Comparison of ENCODE assay signal across 8 cellular contexts in genomic region chrX:373641-374471, GRCh38. TPM values are rescaled to one million over a fixed set of nuclear protein-coding genes. Genes with fewer than 3 reads are reported as not detected.
DNase-seq lines count a peak whose midpoint lies in the region; ATAC-seq and TF ChIP-seq lines count a peak whose summit lies in the region.

No MANE protein-coding gene starts in this region.

- POLR2A ChIA-PET in CD8-positive, alpha-beta T cell (lab: Charles Lee): no interaction called here

- H3K36me3 Mint-ChIP-seq in CD8-positive, alpha-beta T cell: no peaks in the 10 kb centered on the region
- H3K36me3 Mint-ChIP-seq in T-helper 17 cell (ENCODE audit: low read depth): peaks cover 11% of the 10 kb centered on the region
- H3K36me3 Mint-ChIP-seq in nephron progenitor cell (ENCODE audit: low read depth): peaks cover 8% of the 10 kb centered on the region

- H3K9me3 Mint-ChIP-seq in CD8-positive, alpha-beta T cell: no peaks in the 10 kb centered on the region
- no peaks in the 10 kb centered on the region for H3K9me3 Mint-ChIP-seq in nephron progenitor cell

- H3K4me3 Mint-ChIP-seq in CD8-positive, alpha-beta T cell: peak overlapping the region; percentile 83
- peak overlapping the region; percentile 81 for H3K4me3 Mint-ChIP-seq in T-helper 17 cell
- peak overlapping the region; percentile 76 for H3K4me3 Mint-ChIP-seq in nephron progenitor cell

- H3K27ac Mint-ChIP-seq in CD8-positive, alpha-beta T cell: no peak overlapping the region
- H3K27ac Mint-ChIP-seq in T-helper 17 cell: no peak overlapping the region
- no peak overlapping the region for H3K27ac Mint-ChIP-seq in nephron progenitor cell

- CTCF ChIA-PET in CD8-positive, alpha-beta T cell (lab: Charles Lee): no interaction called here

- H3K36me3 ChIP-seq in CD8-positive, alpha-beta T cell (ENCODE audit: insufficient read depth, low read length): no peaks in the 10 kb centered on the region

- peaks cover 7% of the 10 kb centered on the region for H3K4me1 ChIP-seq in CD8-positive, alpha-beta T cell (ENCODE audit: insufficient read depth, low read length)

- no peak overlapping the region for H3K27ac ChIP-seq in CD8-positive, alpha-beta T cell (ENCODE audit: low read depth, low read length)

- peaks cover 31% of the 10 kb centered on the region for H3K27me3 Mint-ChIP-seq in CD8-positive, alpha-beta T cell (ENCODE audit: low read depth)
- H3K27me3 Mint-ChIP-seq in T-helper 17 cell (peaks cover 41% of the 10 kb centered on the region), nephron progenitor cell (ENCODE audit: low read depth, poor library complexity) (peaks cover 52% of the 10 kb centered on the region)

- H3K9me3 ChIP-seq in CD8-positive, alpha-beta T cell (ENCODE audit: low read length): no peaks in the 10 kb centered on the region
- no peaks in the 10 kb centered on the region for H3K9me3 ChIP-seq in T-helper 17 cell (ENCODE audit: control insufficient read depth, low read length, poor library complexity, severe bottlenecking)

- peaks cover 55% of the 10 kb centered on the region for H3K4me1 Mint-ChIP-seq in CD8-positive, alpha-beta T cell (ENCODE audit: low read depth)
- H3K4me1 Mint-ChIP-seq in T-helper 17 cell (peaks cover 18% of the 10 kb centered on the region), nephron progenitor cell (peaks cover 56% of the 10 kb centered on the region)

- no peak for TF ChIP-seq CTCF in CD8-positive, alpha-beta T cell (IDR thresholded peaks at IDR 0.05)
- no peak for TF ChIP-seq CTCF in nephron progenitor cell (IDR thresholded peaks at IDR 0.05)

- intact Hi-C loops in CD8-positive, alpha-beta T cell (cut with DNase I, micrococcal nuclease): loop anchor here in 1 of 2 experiments (1.0 kb wide), 1 partner anchor 29 kb away; no protein-coding TSS in a partner anchor

- H3K4me3 ChIP-seq in CD8-positive, alpha-beta T cell (ENCODE audit: low read depth, low read length): peak overlapping the region; percentile 27

- peak in 3 of 7 experiments; percentile 22 to 47 (median 26) for DNase-seq in CD8-positive, alpha-beta T cell
- DNase-seq in T-helper 17 cell: no peak
- peak; percentile 41 for DNase-seq in epidermal melanocyte (ENCODE audit: insufficient read length, low spot score)
- DNase-seq in nephron progenitor cell: peak; percentile 69
- DNase-seq in NCI-H1694 (lab: John Stamatoyannopoulos, UW): no peak
- no peak for DNase-seq in hypothalamus (lab: John Stamatoyannopoulos, UW)
- no peak for DNase-seq in SIG-M5 treated with dmso at 0.1 percent for 504 hours (lab: John Stamatoyannopoulos, UW; ENCODE audit: unreplicated experiment)
- DNase-seq in DMS 273 treated with DMSO at 0.1 percent for 48 hours (lab: John Stamatoyannopoulos, UW): no peak

- ATAC-seq in CD8-positive, alpha-beta T cell: peak; percentile 73
- peak; percentile 74 for ATAC-seq in T-helper 17 cell

- peaks cover 3% of the 10 kb centered on the region for H3K27me3 ChIP-seq in CD8-positive, alpha-beta T cell (ENCODE audit: insufficient read depth, low read length)

RNA-seq across cellular contexts. Expression of gene PPP2R3B, which starts 12.9 kb away (rescaled TPM):
- 10 to 100 TPM; 17.6 to 19.5 TPM for total RNA-seq in CD8-positive, alpha-beta T cell
- 10 to 100 TPM; 18.5 to 19.1 TPM for total RNA-seq in T-helper 17 cell

RNA-seq across cellular contexts. Expression of gene GTPBP6, which starts 55.3 kb away (rescaled TPM):
- total RNA-seq in CD8-positive, alpha-beta T cell: 10 to 100 TPM; 62.2 to 62.5 TPM
- 10 to 100 TPM; 67.7 to 69.0 TPM for total RNA-seq in T-helper 17 cell

Comparison
In these comparisons a context has a peak if more than half of its experiments do, and no peak if none do; other contexts are left out.
1. DNase-seq: peak in epidermal melanocyte (single experiment) and nephron progenitor cell (single experiment); none in T-helper 17 cell (0 of 3), NCI-H1694 (single experiment), hypothalamus (0 of 51), SIG-M5 treated with dmso at 0.1 percent for 504 hours (single experiment) and DMS 273 treated with DMSO at 0.1 percent for 48 hours (single experiment).
2. Peak in every context shown above with its lines, with median percentiles within 50 percentile points of each other: H3K4me3 Mint-ChIP-seq.